Comparison of ENCODE assay signal across 14 cellular contexts in genomic region chr17:42118126-42118510, GRCh38. TPM values are rescaled to one million over a fixed set of nuclear protein-coding genes. Genes with fewer than 3 reads are reported as not detected.
DNase-seq lines count a peak whose midpoint lies in the region; ATAC-seq and TF ChIP-seq lines count a peak whose summit lies in the region.
"Had no signal": no experiment of that assay in that cellular context is flagged by ENCODE, and none has a peak within 500 bp of the region (broad histone marks: within the 10 kb centered on the region; RNA-seq: fewer than 3 reads in every experiment).

No MANE protein-coding gene starts in this region.

- H3K36me3 ChIP-seq in NT2/D1 (ENCODE audit: insufficient read depth, insufficient read length, low read length): peaks cover 85% of the 10 kb centered on the region

- H3K4me3 ChIP-seq in NT2/D1 (ENCODE audit: insufficient read length, low read depth): no peak overlapping the region

- peaks cover 5 to 24% of the 10 kb centered on the region in 2 donors for H3K4me1 Mint-ChIP-seq in natural killer cell
- H3K4me1 Mint-ChIP-seq in natural killer cell treated with Interleukin-12 subunit alpha and Interleukin-12 subunit beta and Interleukin-15 and Interleukin-18, amount 100 ng/mL, for 72 hours (ENCODE audit: low read depth in 2 of 2): peaks cover 19 to 27% of the 10 kb centered on the region in 2 donors
- H3K4me1 Mint-ChIP-seq in central memory CD8-positive, alpha-beta T cell: peaks cover 34% of the 10 kb centered on the region

- H3K27ac Mint-ChIP-seq in natural killer cell: peak overlapping the region in 1 of 2 donors; percentile 22
- peak overlapping the region in 1 of 2 donors; percentile 33 for H3K27ac Mint-ChIP-seq in natural killer cell treated with Interleukin-12 subunit alpha and Interleukin-12 subunit beta and Interleukin-15 and Interleukin-18, amount 100 ng/mL, for 72 hours
- H3K27ac Mint-ChIP-seq in central memory CD8-positive, alpha-beta T cell (ENCODE audit: low read depth): no peak overlapping the region

- H3K27me3 Mint-ChIP-seq in natural killer cell (ENCODE audit: low read depth in 2 of 2): no peaks in the 10 kb centered on the region
- no peaks in the 10 kb centered on the region for H3K27me3 Mint-ChIP-seq in natural killer cell treated with Interleukin-12 subunit alpha and Interleukin-12 subunit beta and Interleukin-15 and Interleukin-18, amount 100 ng/mL, for 72 hours
- H3K27me3 Mint-ChIP-seq in central memory CD8-positive, alpha-beta T cell: no peaks in the 10 kb centered on the region
- H3K27me3 Mint-ChIP-seq: CD8-positive, alpha-beta memory T cell had no signal

- H3K4me3 Mint-ChIP-seq in natural killer cell: peak overlapping the region; percentile 65
- H3K4me3 Mint-ChIP-seq in natural killer cell treated with Interleukin-12 subunit alpha and Interleukin-12 subunit beta and Interleukin-15 and Interleukin-18, amount 100 ng/mL, for 72 hours: no peak overlapping the region
- H3K4me3 Mint-ChIP-seq in central memory CD8-positive, alpha-beta T cell: peak overlapping the region; percentile 12

- H3K9ac ChIP-seq in NT2/D1 (ENCODE audit: insufficient read length, low read depth): peak overlapping the region; percentile 37

- no peaks in the 10 kb centered on the region for H3K9me3 ChIP-seq in NT2/D1 (ENCODE audit: insufficient read depth, low read length)
- H3K9me3 ChIP-seq: BE2C had no signal

- TF ChIP-seq CTCF in natural killer cell (IDR thresholded peaks at IDR 0.05): no peak

- peaks cover 27% of the 10 kb centered on the region for H3K4me1 ChIP-seq in NT2/D1 (ENCODE audit: insufficient read depth, insufficient read length)

- H3K9me3 Mint-ChIP-seq in natural killer cell: no peaks in the 10 kb centered on the region
- no peaks in the 10 kb centered on the region for H3K9me3 Mint-ChIP-seq in natural killer cell treated with Interleukin-12 subunit alpha and Interleukin-12 subunit beta and Interleukin-15 and Interleukin-18, amount 100 ng/mL, for 72 hours
- H3K9me3 Mint-ChIP-seq in central memory CD8-positive, alpha-beta T cell: no peaks in the 10 kb centered on the region
- H3K9me3 Mint-ChIP-seq: CD8-positive, alpha-beta memory T cell had no signal

- intact Hi-C loops in natural killer cell (cut with micrococcal nuclease): loop anchor here (5.0 kb wide), 1 partner anchor 381 kb away; no protein-coding TSS in a partner anchor

- no peak for DNase-seq in natural killer cell
- no peak for DNase-seq in natural killer cell treated with Interleukin-12 subunit alpha and Interleukin-12 subunit beta and Interleukin-15 and Interleukin-18, amount 100 ng/mL, for 72 hours (ENCODE audit: low spot score)
- no peak for DNase-seq in NT2/D1 (ENCODE audit: low read depth, low spot score)
- no peak for DNase-seq in central memory CD8-positive, alpha-beta T cell (ENCODE audit: low spot score in 2 of 2)
- no peak for DNase-seq in 8988T
- DNase-seq: DMS79, NCI-H2107, NCI-H2227 treated with DMSO at 0.1 percent for 48 hours had no signal

- H3K27me3 ChIP-seq in NT2/D1 (ENCODE audit: insufficient read depth, insufficient read length): no peaks in the 10 kb centered on the region
- H3K27me3 ChIP-seq: BE2C had no signal

- H3K36me3 Mint-ChIP-seq in natural killer cell: no peaks in the 10 kb centered on the region
- no peaks in the 10 kb centered on the region for H3K36me3 Mint-ChIP-seq in natural killer cell treated with Interleukin-12 subunit alpha and Interleukin-12 subunit beta and Interleukin-15 and Interleukin-18, amount 100 ng/mL, for 72 hours
- H3K36me3 Mint-ChIP-seq in central memory CD8-positive, alpha-beta T cell (ENCODE audit: insufficient read depth): peaks cover 8% of the 10 kb centered on the region

- ATAC-seq in natural killer cell: no peak
- ATAC-seq in natural killer cell treated with Interleukin-12 subunit alpha and Interleukin-12 subunit beta and Interleukin-15 and Interleukin-18, amount 100 ng/mL, for 72 hours: no peak
- no peak for ATAC-seq in central memory CD8-positive, alpha-beta T cell (replicated peaks; ENCODE audit: extremely low read depth, poor library complexity, severe bottlenecking)
- no peak for ATAC-seq in GM19324 (IDR thresholded peaks at IDR 0.05; ENCODE audit: low FRiP score, unreplicated experiment)
- ATAC-seq in GM18909 (IDR thresholded peaks at IDR 0.05; ENCODE audit: poor library complexity, unreplicated experiment): no peak
- ATAC-seq: Panc1, Right ventricle myocardium inferior had no signal

RNA-seq across cellular contexts. Expression of gene KAT2A, which starts 3.0 kb away (rescaled TPM):
- total RNA-seq in natural killer cell: 10 to 100 TPM; 29.6 to 32.8 (median 29.9) TPM
- 10 to 100 TPM; 16.5 to 56.5 TPM for total RNA-seq in natural killer cell treated with Interleukin-12 subunit alpha and Interleukin-12 subunit beta and Interleukin-15 and Interleukin-18, amount 100 ng/mL, for 72 hours

RNA-seq across cellular contexts. Expression of gene HSPB9, which starts 4.5 kb away (rescaled TPM):
- total RNA-seq in natural killer cell: not detected
- total RNA-seq in natural killer cell treated with Interleukin-12 subunit alpha and Interleukin-12 subunit beta and Interleukin-15 and Interleukin-18, amount 100 ng/mL, for 72 hours: not detected

RNA-seq across cellular contexts. Expression of gene DHX58, which starts 5.6 kb away (rescaled TPM):
- 10 to 100 TPM; 22.0 to 29.0 (median 24.5) TPM for total RNA-seq in natural killer cell
- 1 to 10 TPM; 7.0 to 7.6 TPM for total RNA-seq in natural killer cell treated with Interleukin-12 subunit alpha and Interleukin-12 subunit beta and Interleukin-15 and Interleukin-18, amount 100 ng/mL, for 72 hours

RNA-seq across cellular contexts. Expression of gene ZNF385C, which starts 19.8 kb away (rescaled TPM):
- under 1 TPM in 1 of 3 donors, not detected in 2; 0.28 TPM for total RNA-seq in natural killer cell
- total RNA-seq in natural killer cell treated with Interleukin-12 subunit alpha and Interleukin-12 subunit beta and Interleukin-15 and Interleukin-18, amount 100 ng/mL, for 72 hours: not detected
- total RNA-seq: CD8-positive, alpha-beta memory T cell had no signal

RNA-seq across cellular contexts. Expression of gene RAB5C, which starts 36.7 kb away (rescaled TPM):
- 100 to 1,000 TPM; 137 to 151 (median 148) TPM for total RNA-seq in natural killer cell
- total RNA-seq in natural killer cell treated with Interleukin-12 subunit alpha and Interleukin-12 subunit beta and Interleukin-15 and Interleukin-18, amount 100 ng/mL, for 72 hours: 10 to 100 TPM; 67.4 to 73.7 TPM
